Comparison of ENCODE assay signal across 8 cellular contexts in the genomic region with DNA sequence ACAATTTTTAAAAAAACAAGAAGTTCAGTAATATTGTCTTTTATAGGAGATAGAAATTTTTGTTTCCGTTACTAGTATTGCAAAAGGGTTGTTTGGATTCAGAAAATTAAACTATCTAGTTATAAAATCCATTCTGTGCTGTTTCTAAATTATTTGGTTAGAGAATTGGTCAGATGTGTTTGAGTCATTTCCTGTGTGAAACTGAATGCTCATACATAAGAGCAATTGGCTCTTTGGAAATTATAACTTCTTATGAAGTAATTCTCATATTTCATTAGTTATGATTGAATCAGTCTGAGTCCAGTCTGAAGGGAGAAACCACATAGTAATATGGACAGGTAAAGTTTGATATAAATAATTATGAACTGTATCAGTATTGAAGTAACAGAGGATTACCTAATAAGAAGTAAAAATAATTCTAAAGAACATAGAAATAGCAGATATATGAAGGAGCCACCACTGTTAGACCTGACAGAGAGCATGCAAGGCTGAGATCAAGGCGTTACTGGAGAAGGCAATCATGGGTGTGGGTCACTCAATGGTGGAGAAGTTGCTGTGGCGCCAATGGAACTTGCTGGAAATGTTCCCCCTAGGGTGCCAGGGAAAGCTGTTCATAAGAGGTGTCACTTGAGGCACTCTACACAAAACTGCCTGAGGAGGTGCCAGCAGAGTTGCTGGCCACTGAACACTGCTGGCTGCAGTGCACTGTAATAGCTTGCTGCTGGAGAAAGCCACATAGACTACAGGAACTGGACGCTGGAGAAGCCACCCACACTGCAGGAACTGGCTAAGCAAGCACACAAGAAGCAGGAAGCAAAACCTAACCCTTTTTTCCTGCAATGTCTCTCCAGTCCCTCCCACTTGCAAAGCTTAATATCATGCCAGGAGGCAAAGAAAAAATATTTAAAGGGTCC. TPM values are rescaled to one million over a fixed set of nuclear protein-coding genes. Genes with fewer than 3 reads are reported as not detected.
DNase-seq lines count a peak whose midpoint lies in the region; ATAC-seq and TF ChIP-seq lines count a peak whose summit lies in the region.

No MANE protein-coding gene starts in this region.

- no peak for TF ChIP-seq CTCF in neutrophil (IDR thresholded peaks at IDR 0.05)

- H3K27me3 ChIP-seq in neutrophil, result no peaks in the 10 kb centered on the region

- peak; percentile 55 for ATAC-seq in GM21723 (IDR thresholded peaks at IDR 0.05; ENCODE audit: unreplicated experiment)

- H3K9me3 ChIP-seq in neutrophil, result no peaks in the 10 kb centered on the region

- peaks cover 4% of the 10 kb centered on the region for H3K36me3 ChIP-seq in neutrophil

- H3K27ac ChIP-seq in neutrophil, result peak overlapping the region; percentile 69

- H3K4me1 ChIP-seq in neutrophil (ENCODE audit: control insufficient read depth in 1 of 2, insufficient read depth in 1 of 2, low read depth in 1 of 2, low read length in 1 of 2), result peaks cover 16 to 34% of the 10 kb centered on the region in 2 experiments

- peak overlapping the region; percentile 2 to 20 for H3K4me3 ChIP-seq in neutrophil (ENCODE audit: low read depth in 1 of 2, low read length in 1 of 2)

- DNase-seq in EL (peak; percentile 64), NCI-H226 (peak; percentile 43), dermis blood vessel endothelial cell (peak; percentile 68), activated gamma-delta T cell (lab: John Stamatoyannopoulos, UW) (no peak), DMS 273 (lab: John Stamatoyannopoulos, UW; ENCODE audit: unreplicated experiment) (no peak), NCI-H1417 treated with DMSO at 0.1 percent for 48 hours (lab: John Stamatoyannopoulos, UW) (no peak)

RNA-seq across cellular contexts. Expression of a gene that starts 18.0 kb away (rescaled TPM):
- total RNA-seq in dermis blood vessel endothelial cell, result 1.8 and 6.6 TPM in 2 replicates

RNA-seq across cellular contexts. Expression of a gene that starts 57.2 kb away (rescaled TPM):
- total RNA-seq in dermis blood vessel endothelial cell, result 8.2 and 18.7 TPM in 2 replicates

Comparison
In these comparisons a context has a peak if more than half of its experiments do, and no peak if none do; other contexts are left out.
1. DNase-seq: peak in EL (single experiment), NCI-H226 (single experiment) and dermis blood vessel endothelial cell (single experiment); none in activated gamma-delta T cell (single experiment), DMS 273 (single experiment) and NCI-H1417 treated with DMSO at 0.1 percent for 48 hours (single experiment).